ENCODE assay signal across 9 cellular contexts in the genomic region with DNA sequence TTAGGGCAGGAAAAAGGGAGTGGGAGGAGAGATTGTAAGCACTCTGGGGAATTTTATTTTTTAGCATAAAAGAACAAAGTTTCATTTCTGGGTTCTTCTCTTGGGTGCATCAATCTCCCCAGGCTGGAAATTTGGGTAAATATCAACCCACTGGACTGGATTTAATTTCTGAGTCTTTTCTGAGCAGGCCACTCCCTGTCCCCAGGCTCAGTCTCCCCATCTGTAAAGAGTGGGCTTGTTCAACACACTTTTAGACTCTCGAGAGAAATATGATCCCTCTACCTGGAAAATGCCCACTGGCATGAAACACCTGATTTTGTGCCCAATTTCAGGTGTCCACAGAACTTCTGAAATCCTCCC. TPM values are rescaled to one million over a fixed set of nuclear protein-coding genes. Genes with fewer than 3 reads are reported as not detected.
DNase-seq lines count a peak whose midpoint lies in the region; ATAC-seq, FAIRE-seq and TF ChIP-seq lines count a peak whose summit lies in the region.
"Had no signal": no experiment of that assay in that cellular context is flagged by ENCODE, and none has a peak within 500 bp of the region (broad histone marks: within the 10 kb centered on the region; RNA-seq: fewer than 3 reads in every experiment).

No MANE protein-coding gene starts in this region.

- H3K18ac ChIP-seq in mesendoderm (ENCODE audit: low read length): no peak overlapping the region

- no peak overlapping the region for H4K5ac ChIP-seq in mesendoderm (ENCODE audit: low read length)

- H3K9me3 ChIP-seq in heart left ventricle: no peaks in the 10 kb centered on the region
- H3K9me3 ChIP-seq in GM12878 (replicated peaks; ENCODE audit: control insufficient read depth, insufficient read depth, low read length): no peaks in the 10 kb centered on the region
- H3K9me3 ChIP-seq in upper lobe of right lung: no peaks in the 10 kb centered on the region

- CTCF ChIA-PET in GM12878 (lab: Yijun Ruan, JAX): interaction anchor here (0.6 to 1.7 kb wide), 2 partner anchors 46 to 351 kb away, joined by 3 to 5 read pairs; no protein-coding TSS in a partner anchor

- RAD21 ChIA-PET in GM12878 (lab: Charles Lee; ENCODE audit: unreplicated experiment): no interaction called here

- ATAC-seq in heart left ventricle (no peak), left cardiac atrium (no peak), GM12878 (no peak), upper lobe of right lung (no peak), GM18867 (IDR thresholded peaks at IDR 0.05; ENCODE audit: unreplicated experiment) (no peak)

- H3K9ac ChIP-seq in GM12878 (ENCODE audit: control insufficient read depth, insufficient read depth, low read length) (no peak overlapping the region), mesendoderm (ENCODE audit: low read length) (peak overlapping the region; percentile 26)

- H2AK5ac ChIP-seq in mesendoderm (ENCODE audit: low read length): no peak overlapping the region

- H3K4me3 ChIP-seq in heart left ventricle (peak overlapping the region in 10 of 12 donors; percentile 47 to 85 (median 64)), GM12878 (peak overlapping the region; percentile 9; the same call in 1 of the 2 replicates), mesendoderm (ENCODE audit: low read length) (no peak overlapping the region), upper lobe of right lung (peak overlapping the region; percentile 58)

- no peak overlapping the region for H4K8ac ChIP-seq in mesendoderm (ENCODE audit: low read depth, low read length)

- no peak overlapping the region for H2BK15ac ChIP-seq in mesendoderm (replicated peaks; ENCODE audit: low read depth)

- SMC1A ChIA-PET in GM12878 (lab: Charles Lee; ENCODE audit: uncharacterized antibody, unreplicated experiment): interaction anchor here (1.2 to 1.5 kb wide), 2 partner anchors 46 to 113 kb away, joined by 3 to 5 read pairs; no protein-coding TSS in a partner anchor

- H3K36me3 ChIP-seq in heart left ventricle (peaks cover 0 to 6% (median 0%) of the 10 kb centered on the region in 9 donors), GM12878 (ENCODE audit: control insufficient read depth in 2 of 2, insufficient read depth in 2 of 2, low read length in 1 of 2) (no peaks in the 10 kb centered on the region), mesendoderm (ENCODE audit: control insufficient read depth, insufficient read depth, low read length) (no peaks in the 10 kb centered on the region), upper lobe of right lung (no peaks in the 10 kb centered on the region)

- no peaks in the 10 kb centered on the region for H3K79me1 ChIP-seq in mesendoderm (ENCODE audit: low read length)

- TF ChIP-seq CTCF in heart left ventricle (IDR thresholded peaks at IDR 0.05) (no peak), GM12878 (IDR thresholded peaks at IDR 0.05 in 2 of 3, conservative IDR thresholded peaks at IDR 0.05 in 1 of 3; ENCODE audit: control insufficient read depth in 2 of 3, extremely low read depth in 1 of 3, insufficient read depth in 1 of 3, low read depth in 3 of 3, low read length in 3 of 3) (no peak), upper lobe of right lung (IDR thresholded peaks at IDR 0.05) (no peak)

- H3K23ac ChIP-seq in mesendoderm (ENCODE audit: low read length): no peak overlapping the region

- TF ChIP-seq POLR2A in heart left ventricle (IDR thresholded peaks at IDR 0.05) (no peak), GM12878 (IDR thresholded peaks at IDR 0.05; ENCODE audit: low read depth, low read length) (no peak)

- peak overlapping the region; percentile 51 for H3K56ac ChIP-seq in mesendoderm (ENCODE audit: low read length)

- no peak for DNase-seq in heart left ventricle
- no peak for DNase-seq in left cardiac atrium
- no peak for DNase-seq in GM12878 (ENCODE audit: low read depth, low spot score)
- no peak for DNase-seq in mesendoderm
- DNase-seq in upper lobe of right lung: no peak
- no peak for DNase-seq in C1 segment of cervical spinal cord (lab: John Stamatoyannopoulos, UW)
- no peak for DNase-seq in NCI-H774 (lab: John Stamatoyannopoulos, UW)

- H4K20me1 ChIP-seq in GM12878 (ENCODE audit: control insufficient read depth, insufficient read depth): peaks cover 3% of the 10 kb centered on the region; the same call in 1 of the 2 replicates

- WGBS in heart left ventricle, 4 donors: 79 to 87% (median 81%) methylated on average over 1 of the region's 1 CpG
- 100% methylated on average over 1 of the region's 1 CpG for WGBS in GM12878 (ENCODE audit: insufficient coverage, insufficient replicate concordance, low lambda C conversion rate, missing lambda C conversion rate)
- no CpG with 5 or more reads among the region's 1 CpG for WGBS in mesendoderm (ENCODE audit: extremely low coverage, insufficient coverage, low lambda C conversion rate)

- H2BK5ac ChIP-seq in mesendoderm (ENCODE audit: low read length): no peak overlapping the region

- no peak for TF ChIP-seq RAD21 in GM12878 (IDR thresholded peaks at IDR 0.05; ENCODE audit: insufficient read depth, low read depth, low read length)

- H3K27ac ChIP-seq in heart left ventricle (peak overlapping the region; percentile 47 to 86 (median 78)), GM12878 (ENCODE audit: control insufficient read depth, insufficient read depth) (no peak overlapping the region), mesendoderm (ENCODE audit: low read depth, low read length) (no peak overlapping the region), upper lobe of right lung (peak overlapping the region; percentile 42)

- in situ Hi-C loops in GM12878 (cut with MboI): loop anchor here (10.0 kb wide), 1 partner anchor 174 kb away; no protein-coding TSS in a partner anchor

- POLR2A ChIA-PET in GM12878 (lab: Charles Lee): interaction anchor here (1.2 kb wide), 1 partner anchor 238 kb away, joined by 3 read pairs; no protein-coding TSS in a partner anchor

- no peak overlapping the region for H2BK120ac ChIP-seq in mesendoderm (ENCODE audit: low read depth, low read length)

- no peak for FAIRE-seq in GM12878 (lab: Jason Lieb, UNC)
- FAIRE-seq: islet of Langerhans had no signal

- H3K79me2 ChIP-seq in GM12878 (ENCODE audit: control insufficient read depth, insufficient read depth, low read length) (peaks cover 2% of the 10 kb centered on the region; the same call in 1 of the 2 replicates), mesendoderm (ENCODE audit: control insufficient read depth, insufficient read depth, low read length) (no peaks in the 10 kb centered on the region)

- no peak overlapping the region for H3K4ac ChIP-seq in mesendoderm (ENCODE audit: low read depth, low read length)

- H3K4me1 ChIP-seq in heart left ventricle (peaks cover 7 to 39% (median 25%) of the 10 kb centered on the region in 12 donors), GM12878 (ENCODE audit: control insufficient read depth, insufficient read depth, low read length) (peaks cover 7% of the 10 kb centered on the region), mesendoderm (ENCODE audit: control insufficient read depth, low read depth, low read length) (peaks cover 4% of the 10 kb centered on the region), upper lobe of right lung (peaks cover 28% of the 10 kb centered on the region)

- TF ChIP-seq EP300 in GM12878 (IDR thresholded peaks at IDR 0.05; ENCODE audit: borderline replicate concordance in 1 of 2, control insufficient read depth in 1 of 2, low read depth in 2 of 2, low read length in 2 of 2): no peak

- intact Hi-C loops in heart left ventricle (cut with DNase I): loop anchor here in 1 of 10 donors (10.0 kb wide), 1 partner anchor 56 kb away; the partner anchor contains the start of gene TMEM97
- intact Hi-C loops in left cardiac atrium (cut with DNase I): no loop called here
- intact Hi-C loops in GM12878 (cut with micrococcal nuclease; ENCODE audit: unreplicated experiment): loop anchor here (10.0 kb wide), 2 partner anchors 64 to 174 kb away; no protein-coding TSS in a partner anchor
- intact Hi-C loops in upper lobe of right lung (cut with DNase I): loop anchor here (10.0 kb wide), 1 partner anchor 64 kb away; no protein-coding TSS in a partner anchor

- H3K4me2 ChIP-seq in GM12878 (ENCODE audit: control insufficient read depth, insufficient read depth) (peak overlapping the region; percentile 93; the same call in 1 of the 2 replicates), mesendoderm (ENCODE audit: low read length) (no peak overlapping the region)

- BruUV-seq in GM12878 (replicated peaks; lab: Mats Ljungman, UMichigan): no TSS peak

- peak overlapping the region; percentile 65; the same call in 1 of the 2 replicates for H2AFZ ChIP-seq in GM12878 (ENCODE audit: control insufficient read depth, low read depth, low read length)

- no peaks in the 10 kb centered on the region for H3K27me3 ChIP-seq in heart left ventricle
- no peaks in the 10 kb centered on the region for H3K27me3 ChIP-seq in GM12878 (replicated peaks in 1 of 2; ENCODE audit: control insufficient read depth in 2 of 2, insufficient read depth in 2 of 2, low read length in 1 of 2)
- H3K27me3 ChIP-seq in mesendoderm (ENCODE audit: insufficient read depth, low read length, poor library complexity): peaks cover 12% of the 10 kb centered on the region
- H3K27me3 ChIP-seq in upper lobe of right lung: no peaks in the 10 kb centered on the region

RNA-seq across cellular contexts. Expression of gene VTN, which starts 0.6 kb away (rescaled TPM):
- total RNA-seq in heart left ventricle (100 to 1,000 TPM in 2 of 9 donors, 10 to 100 TPM in 7; 28.0 to 120 (median 67.3) TPM), left cardiac atrium (10 to 100 TPM; 14.3 to 24.3 TPM), GM12878 (2014; rRNA removed) (0.44 TPM in 1 of 2 replicates, not detected in the other), GM12878 (2014; rRNA removed; fragmentation: Illumina TruSeq; extraction: Trizol) (0.32 TPM in 1 of 2 replicates, not detected in the other), GM12878 (2021) (1.3 TPM in 2 replicates), upper lobe of right lung (1.3 TPM)
- polyA plus RNA-seq in heart left ventricle (10 to 100 TPM; 16.9 to 29.5 TPM), GM12878 (2011; rRNA removed) (not detected in 2 replicates), GM12878 (2014; fragmentation: Illumina TruSeq; extraction: Trizol) (0.18 and 0.70 TPM in 2 replicates), GM12878 (2014; fragmentation: Nextera tagmentation; extraction: Ambion mirVana) (under 1 TPM in 1 of 2 experiments, not detected in 1; 0.04 TPM), GM12878 (2014; rRNA removed) (0.10 and 0.43 TPM in 2 replicates), GM12878 (2016; fragmentation: Nextera tagmentation; extraction: Ambion mirVana) (under 1 TPM in 1 of 2 experiments, not detected in 1; 0.13 TPM)
- total RNA-seq in GM12878 (2013; cell fraction: nucleolus; rRNA removed): not detected in 2 replicates
- 0.10 TPM for polyA plus RNA-seq in GM12878 (2011; ENCODE audit: low read depth)
- polyA plus RNA-seq in GM12878 (2011; cell fraction: cytosol; rRNA removed): 0.03 TPM in 2 replicates
- polyA plus RNA-seq in GM12878 (2011; cell fraction: nucleus; rRNA removed): 0.19 and 0.31 TPM in 2 replicates
- 0.24 and 0.27 TPM in 2 replicates for polyA plus RNA-seq in GM12878 (2012)
- not detected in 2 replicates for polyA minus RNA-seq in GM12878 (2011; rRNA and poly(A)+ RNA removed)
- 1.6 TPM in 1 of 2 replicates, not detected in the other for polyA minus RNA-seq in GM12878 (2011; cell fraction: cytosol; rRNA and poly(A)+ RNA removed)
- 0.19 TPM in 1 of 2 replicates, not detected in the other for polyA minus RNA-seq in GM12878 (2011; cell fraction: nucleus; rRNA and poly(A)+ RNA removed)
- not detected for polyA plus RNA-seq in mesendoderm (2013, experiment 1 of 2)
- polyA plus RNA-seq in mesendoderm (2013, experiment 2 of 2): 0.04 TPM

RNA-seq across cellular contexts. Expression of gene SARM1, which starts 0.8 kb away (rescaled TPM):
- 10 to 100 TPM in 4 of 9 donors, 1 to 10 TPM in 5; 4.7 to 11.3 (median 8.5) TPM for total RNA-seq in heart left ventricle
- 1 to 10 TPM; 3.7 to 4.4 TPM for polyA plus RNA-seq in heart left ventricle
- total RNA-seq in left cardiac atrium: 10 to 100 TPM in 1 of 2 donors, 1 to 10 TPM in 1; 6.1 to 10.3 TPM
- 9.6 and 10.4 TPM in 2 replicates for total RNA-seq in GM12878 (2013; cell fraction: nucleolus; rRNA removed)
- 10.5 and 14.0 TPM in 2 replicates for total RNA-seq in GM12878 (2014; rRNA removed)
- 7.8 and 8.7 TPM in 2 replicates for total RNA-seq in GM12878 (2014; rRNA removed; fragmentation: Illumina TruSeq; extraction: Trizol)
- total RNA-seq in GM12878 (2021): 25.3 and 28.6 TPM in 2 replicates
- 8.1 TPM for polyA plus RNA-seq in GM12878 (2011; ENCODE audit: low read depth)
- polyA plus RNA-seq in GM12878 (2011; rRNA removed): 2.1 and 2.5 TPM in 2 replicates
- 3.0 and 3.8 TPM in 2 replicates for polyA plus RNA-seq in GM12878 (2011; cell fraction: cytosol; rRNA removed)
- polyA plus RNA-seq in GM12878 (2011; cell fraction: nucleus; rRNA removed): 10.3 and 11.6 TPM in 2 replicates
- 11.5 and 11.9 TPM in 2 replicates for polyA plus RNA-seq in GM12878 (2012)
- polyA plus RNA-seq in GM12878 (2014; fragmentation: Illumina TruSeq; extraction: Trizol): 8.7 and 13.0 TPM in 2 replicates
- polyA plus RNA-seq in GM12878 (2014; fragmentation: Nextera tagmentation; extraction: Ambion mirVana): 1 to 10 TPM in 1 of 2 experiments, under 1 TPM in 1; 0.56 to 1.5 TPM
- 16.2 and 16.7 TPM in 2 replicates for polyA plus RNA-seq in GM12878 (2014; rRNA removed)
- 10 to 100 TPM; 10.8 to 13.7 TPM for polyA plus RNA-seq in GM12878 (2016; fragmentation: Nextera tagmentation; extraction: Ambion mirVana)
- polyA minus RNA-seq in GM12878 (2011; rRNA and poly(A)+ RNA removed): 8.3 and 10.8 TPM in 2 replicates
- 1.9 and 2.3 TPM in 2 replicates for polyA minus RNA-seq in GM12878 (2011; cell fraction: cytosol; rRNA and poly(A)+ RNA removed)
- 5.1 and 9.7 TPM in 2 replicates for polyA minus RNA-seq in GM12878 (2011; cell fraction: nucleus; rRNA and poly(A)+ RNA removed)
- 2.2 TPM for polyA plus RNA-seq in mesendoderm (2013, experiment 1 of 2)
- 2.6 TPM for polyA plus RNA-seq in mesendoderm (2013, experiment 2 of 2)
- 14.4 TPM for total RNA-seq in upper lobe of right lung

RNA-seq across cellular contexts. Expression of gene SEBOX, which starts 5.7 kb away (rescaled TPM):
- not detected for total RNA-seq in heart left ventricle
- not detected for polyA plus RNA-seq in heart left ventricle
- total RNA-seq in left cardiac atrium: not detected
- not detected in 2 replicates for total RNA-seq in GM12878 (2013; cell fraction: nucleolus; rRNA removed)
- not detected in 2 replicates for total RNA-seq in GM12878 (2014; rRNA removed)
- total RNA-seq in GM12878 (2014; rRNA removed; fragmentation: Illumina TruSeq; extraction: Trizol): not detected in 2 replicates
- total RNA-seq in GM12878 (2021): not detected in 2 replicates
- not detected for polyA plus RNA-seq in GM12878 (2011; ENCODE audit: low read depth)
- not detected in 2 replicates for polyA plus RNA-seq in GM12878 (2011; rRNA removed)
- not detected in 2 replicates for polyA plus RNA-seq in GM12878 (2011; cell fraction: cytosol; rRNA removed)
- polyA plus RNA-seq in GM12878 (2011; cell fraction: nucleus; rRNA removed): not detected in 2 replicates
- not detected in 2 replicates for polyA plus RNA-seq in GM12878 (2012)
- polyA plus RNA-seq in GM12878 (2014; fragmentation: Illumina TruSeq; extraction: Trizol): not detected in 2 replicates
- not detected for polyA plus RNA-seq in GM12878 (2014; fragmentation: Nextera tagmentation; extraction: Ambion mirVana)
- not detected in 2 replicates for polyA plus RNA-seq in GM12878 (2014; rRNA removed)
- not detected for polyA plus RNA-seq in GM12878 (2016; fragmentation: Nextera tagmentation; extraction: Ambion mirVana)
- polyA minus RNA-seq in GM12878 (2011; rRNA and poly(A)+ RNA removed): not detected in 2 replicates
- not detected in 2 replicates for polyA minus RNA-seq in GM12878 (2011; cell fraction: cytosol; rRNA and poly(A)+ RNA removed)
- polyA minus RNA-seq in GM12878 (2011; cell fraction: nucleus; rRNA and poly(A)+ RNA removed): not detected in 2 replicates
- not detected for polyA plus RNA-seq in mesendoderm (2013, experiment 1 of 2)
- not detected for polyA plus RNA-seq in mesendoderm (2013, experiment 2 of 2)
- not detected for total RNA-seq in upper lobe of right lung

RNA-seq across cellular contexts. Expression of gene POLDIP2, which starts 13.4 kb away (rescaled TPM):
- total RNA-seq in heart left ventricle (100 to 1,000 TPM; 125 to 194 (median 163) TPM), left cardiac atrium (100 to 1,000 TPM in 1 of 2 donors, 10 to 100 TPM in 1; 96.3 to 107 TPM), GM12878 (2014; rRNA removed) (126 and 131 TPM in 2 replicates), GM12878 (2014; rRNA removed; fragmentation: Illumina TruSeq; extraction: Trizol) (63.9 and 69.2 TPM in 2 replicates), GM12878 (2021) (108 and 111 TPM in 2 replicates), upper lobe of right lung (55.3 TPM)
- polyA plus RNA-seq in heart left ventricle (100 to 1,000 TPM in 1 of 2 donors, 10 to 100 TPM in 1; 97.8 to 186 TPM), GM12878 (2011; rRNA removed) (57.7 and 89.9 TPM in 2 replicates), GM12878 (2014; fragmentation: Illumina TruSeq; extraction: Trizol) (120 and 133 TPM in 2 replicates), GM12878 (2014; fragmentation: Nextera tagmentation; extraction: Ambion mirVana) (10 to 100 TPM; 22.8 to 36.9 TPM), GM12878 (2014; rRNA removed) (134 and 139 TPM in 2 replicates), GM12878 (2016; fragmentation: Nextera tagmentation; extraction: Ambion mirVana) (100 to 1,000 TPM; 180 to 196 TPM)
- total RNA-seq in GM12878 (2013; cell fraction: nucleolus; rRNA removed): 14.6 and 15.4 TPM in 2 replicates
- polyA plus RNA-seq in GM12878 (2011; ENCODE audit: low read depth): 40.6 TPM
- polyA plus RNA-seq in GM12878 (2011; cell fraction: cytosol; rRNA removed): 97.0 and 115 TPM in 2 replicates
- polyA plus RNA-seq in GM12878 (2011; cell fraction: nucleus; rRNA removed): 55.2 and 56.5 TPM in 2 replicates
- 62.4 and 78.2 TPM in 2 replicates for polyA plus RNA-seq in GM12878 (2012)
- 49.2 and 59.1 TPM in 2 replicates for polyA minus RNA-seq in GM12878 (2011; rRNA and poly(A)+ RNA removed)
- 25.4 and 26.7 TPM in 2 replicates for polyA minus RNA-seq in GM12878 (2011; cell fraction: cytosol; rRNA and poly(A)+ RNA removed)
- 10.9 and 17.0 TPM in 2 replicates for polyA minus RNA-seq in GM12878 (2011; cell fraction: nucleus; rRNA and poly(A)+ RNA removed)
- polyA plus RNA-seq in mesendoderm (2013, experiment 1 of 2): 70.0 TPM
- polyA plus RNA-seq in mesendoderm (2013, experiment 2 of 2): 71.5 TPM

RNA-seq across cellular contexts. Expression of gene TNFAIP1, which starts 35.2 kb away (rescaled TPM):
- 10 to 100 TPM; 31.7 to 83.4 (median 50.3) TPM for total RNA-seq in heart left ventricle
- polyA plus RNA-seq in heart left ventricle: 10 to 100 TPM; 11.9 to 47.8 TPM
- 10 to 100 TPM; 26.4 to 83.8 TPM for total RNA-seq in left cardiac atrium
- 16.3 and 16.9 TPM in 2 replicates for total RNA-seq in GM12878 (2013; cell fraction: nucleolus; rRNA removed)
- 11.5 and 13.0 TPM in 2 replicates for total RNA-seq in GM12878 (2014; rRNA removed)
- total RNA-seq in GM12878 (2014; rRNA removed; fragmentation: Illumina TruSeq; extraction: Trizol): 7.0 and 7.9 TPM in 2 replicates
- 14.1 and 15.7 TPM in 2 replicates for total RNA-seq in GM12878 (2021)
- polyA plus RNA-seq in GM12878 (2011; ENCODE audit: low read depth): 4.5 TPM
- polyA plus RNA-seq in GM12878 (2011; rRNA removed): 9.6 and 15.9 TPM in 2 replicates
- 14.8 and 15.9 TPM in 2 replicates for polyA plus RNA-seq in GM12878 (2011; cell fraction: cytosol; rRNA removed)
- polyA plus RNA-seq in GM12878 (2011; cell fraction: nucleus; rRNA removed): 27.1 and 37.6 TPM in 2 replicates
- 6.0 and 9.7 TPM in 2 replicates for polyA plus RNA-seq in GM12878 (2012)
- polyA plus RNA-seq in GM12878 (2014; fragmentation: Illumina TruSeq; extraction: Trizol): 9.9 and 10.0 TPM in 2 replicates
- 1 to 10 TPM; 1.8 to 3.9 TPM for polyA plus RNA-seq in GM12878 (2014; fragmentation: Nextera tagmentation; extraction: Ambion mirVana)
- 10.3 and 11.2 TPM in 2 replicates for polyA plus RNA-seq in GM12878 (2014; rRNA removed)
- 10 to 100 TPM; 14.9 to 16.9 TPM for polyA plus RNA-seq in GM12878 (2016; fragmentation: Nextera tagmentation; extraction: Ambion mirVana)
- polyA minus RNA-seq in GM12878 (2011; rRNA and poly(A)+ RNA removed): 15.1 TPM in 2 replicates
- 20.6 and 26.4 TPM in 2 replicates for polyA minus RNA-seq in GM12878 (2011; cell fraction: cytosol; rRNA and poly(A)+ RNA removed)
- polyA minus RNA-seq in GM12878 (2011; cell fraction: nucleus; rRNA and poly(A)+ RNA removed): 11.0 and 13.4 TPM in 2 replicates
- polyA plus RNA-seq in mesendoderm (2013, experiment 1 of 2): 15.1 TPM
- polyA plus RNA-seq in mesendoderm (2013, experiment 2 of 2): 16.7 TPM
- 82.7 TPM for total RNA-seq in upper lobe of right lung

Comparison
In these comparisons a context has a peak if more than half of its experiments do, and no peak if none do; other contexts are left out.
1. H3K27ac ChIP-seq: peak in heart left ventricle (12 of 12) and upper lobe of right lung (single experiment); none in GM12878 (single experiment) and mesendoderm (single experiment).
2. intact Hi-C loops: an anchor here in GM12878 (10.0 kb wide) and upper lobe of right lung (10.0 kb wide); none called in left cardiac atrium.